Comparison of ENCODE assay signal across 9 cellular contexts in genomic region chr6:7725849-7726415, GRCh38. TPM values are rescaled to one million over a fixed set of nuclear protein-coding genes. Genes with fewer than 3 reads are reported as not detected.
DNase-seq lines count a peak whose midpoint lies in the region; ATAC-seq, FAIRE-seq and TF ChIP-seq lines count a peak whose summit lies in the region.
"Had no signal": no experiment of that assay in that cellular context is flagged by ENCODE, and none has a peak within 500 bp of the region (broad histone marks: within the 10 kb centered on the region; RNA-seq: fewer than 3 reads in every experiment).

TSS of gene BMP6 (plus strand) at chr6:7726099. CDS start at chr6:7726956, 857 bp downstream.

- H3K79me2 ChIP-seq in DOHH2 (ENCODE audit: control insufficient read depth, low read length): no peaks in the 10 kb centered on the region

- no peaks in the 10 kb centered on the region for H4K20me1 ChIP-seq in DOHH2 (ENCODE audit: control insufficient read depth, insufficient read depth, low read depth, low read length)

- peak within 1 kb of the TSS; percentile 75 for H3K4me3 Mint-ChIP-seq in activated naive CD8-positive, alpha-beta T cell

- no peaks in the 10 kb centered on the region for H3K36me3 Mint-ChIP-seq in activated naive CD8-positive, alpha-beta T cell

- H3K4me2 ChIP-seq in DOHH2 (ENCODE audit: low read length): peak within 1 kb of the TSS; percentile 65

- H3K9me3 ChIP-seq in DOHH2 (ENCODE audit: control insufficient read depth, insufficient read depth, low read length) (no peaks in the 10 kb centered on the region), upper lobe of left lung (no peaks in the 10 kb centered on the region)

- TF ChIP-seq CTCF in DOHH2 (IDR thresholded peaks at IDR 0.05; ENCODE audit: low read depth, low read length, poor library complexity, severe bottlenecking) (no peak), upper lobe of left lung (IDR thresholded peaks at IDR 0.05) (no peak)

- WGBS in upper lobe of left lung, 2 donors: 0 to 1% methylated on average over 11 to 46 of the region's 69 CpGs

- DNase-seq in RCC 7860 (ENCODE audit: low spot score) (peak; percentile 34), Right ventricle myocardium inferior (ENCODE audit: missing footprints) (peak; percentile 96), occipital lobe (lab: John Stamatoyannopoulos, UW) (peak; percentile 62), upper lobe of left lung (peak; percentile 94)

- no peaks in the 10 kb centered on the region for H3K9me3 Mint-ChIP-seq in activated naive CD8-positive, alpha-beta T cell (ENCODE audit: low read depth)

- H3K4me1 Mint-ChIP-seq in activated naive CD8-positive, alpha-beta T cell (ENCODE audit: low read depth): peaks cover 19% of the 10 kb centered on the region

- peak in 2 of 4 donors; percentile 43 to 55 for TF ChIP-seq POLR2A in upper lobe of left lung (IDR thresholded peaks at IDR 0.05)

- no peak within 1 kb of the TSS for H3K27ac Mint-ChIP-seq in activated naive CD8-positive, alpha-beta T cell

- intact Hi-C loops in Right ventricle myocardium inferior (cut with DNase I): loop anchor here (1.0 to 10.0 kb wide), 3 partner anchors 109 to 278 kb away; partner anchors contain the start of gene TXNDC5

- TF ChIP-seq RAD21 in Ishikawa (IDR thresholded peaks at IDR 0.05; ENCODE audit: low read depth): no peak

- H3K27me3 Mint-ChIP-seq in activated naive CD8-positive, alpha-beta T cell: peaks cover 47% of the 10 kb centered on the region

- peaks cover 15% of the 10 kb centered on the region; the same call in 1 of the 2 replicates for H3K4me1 ChIP-seq in DOHH2 (ENCODE audit: control insufficient read depth, low read length)
- H3K4me1 ChIP-seq in upper lobe of left lung: peaks cover 31 to 49% (median 38%) of the 10 kb centered on the region in 4 donors

- peak; percentile 69 for ATAC-seq in GM21737 (IDR thresholded peaks at IDR 0.05; ENCODE audit: unreplicated experiment)
- peak; percentile 95 for ATAC-seq in Right ventricle myocardium inferior
- ATAC-seq in upper lobe of left lung (ENCODE audit: low FRiP score in 2 of 2): peak; percentile 93

- H3K4me3 ChIP-seq in DOHH2 (ENCODE audit: low read length): peak within 1 kb of the TSS; percentile 58
- peak within 1 kb of the TSS; percentile 52 to 71 (median 66) for H3K4me3 ChIP-seq in upper lobe of left lung

- no peaks in the 10 kb centered on the region for H3K36me3 ChIP-seq in DOHH2 (ENCODE audit: control insufficient read depth, low read length)
- no peaks in the 10 kb centered on the region for H3K36me3 ChIP-seq in upper lobe of left lung

- no peak for FAIRE-seq in RCC 7860 (lab: Jason Lieb, UNC)
- FAIRE-seq: colon had no signal

- no peak within 1 kb of the TSS for H3K27ac ChIP-seq in DOHH2 (ENCODE audit: low read depth, low read length)
- H3K27ac ChIP-seq in upper lobe of left lung: peak within 1 kb of the TSS in 2 of 4 donors; percentile 11 to 46

- no peaks in the 10 kb centered on the region for H3F3A ChIP-seq in DOHH2 (ENCODE audit: control insufficient read depth, insufficient read depth)

- TF ChIP-seq EP300 in Ishikawa (IDR thresholded peaks at IDR 0.05; ENCODE audit: borderline replicate concordance) (no peak), upper lobe of left lung (IDR thresholded peaks at IDR 0.05) (no peak)

- H3K9me2 ChIP-seq in DOHH2 (replicated peaks; ENCODE audit: control insufficient read depth, low read length): no peaks in the 10 kb centered on the region

- H3K27me3 ChIP-seq in DOHH2 (ENCODE audit: control insufficient read depth, low read length): peaks cover 77% of the 10 kb centered on the region
- peaks cover 0 to 35% (median 16%) of the 10 kb centered on the region in 4 donors for H3K27me3 ChIP-seq in upper lobe of left lung

TF ChIP-seq in Ishikawa, 13 proteins besides CTCF, POLR2A, EP300 and RAD21:
- TF ChIP-seq ZBTB7A (IDR thresholded peaks at IDR 0.05; ENCODE audit: low read depth) (0 out of 2 replicates have a peak, but pooled peaks have one; percentile 22), EGR1 (IDR thresholded peaks at IDR 0.05) (0 out of 2 replicates have a peak, but pooled peaks have one; percentile 7), TEAD4 (IDR thresholded peaks at IDR 0.05) (no peak), CEBPB (IDR thresholded peaks at IDR 0.05) (no peak), MAX (IDR thresholded peaks at IDR 0.05) (peak; percentile 96)

RNA-seq across cellular contexts. Expression of gene BMP6, which starts in this region (rescaled TPM):
- 1.6 TPM for total RNA-seq in Right ventricle myocardium inferior
- total RNA-seq in occipital lobe: 6.9 TPM
- 10 to 100 TPM in 2 of 6 donors, 1 to 10 TPM in 4; 1.0 to 25.4 (median 5.2) TPM for total RNA-seq in upper lobe of left lung

Comparison
In these comparisons a context has a peak if more than half of its experiments do, and no peak if none do; other contexts are left out.
1. DNase-seq: peak in every context shown above with its lines; median percentile 96 in Right ventricle myocardium inferior; 94 in upper lobe of left lung; 62 in occipital lobe; 34 in RCC 7860.